ENCODE assay signal across 1 cellular context in genomic region chr6:168120390-168121307, GRCh38.
TF ChIP-seq lines count a peak whose summit lies in the region.

No MANE protein-coding gene starts in this region.

TF ChIP-seq in HepG2, 621 proteins besides CTCF, POLR2A, EP300 and RAD21:
- no peak for TF ChIP-seq FOXO4 (CRISPR knock-in tag; conservative IDR thresholded peaks at IDR 0.05)
- no peak for TF ChIP-seq ZNF432 (CRISPR knock-in tag; IDR thresholded peaks at IDR 0.05; ENCODE audit: borderline replicate concordance)
- no peak for TF ChIP-seq RARG (CRISPR knock-in tag; IDR thresholded peaks at IDR 0.05; ENCODE audit: low read depth)
- no peak for TF ChIP-seq ZNF850 (CRISPR knock-in tag; conservative IDR thresholded peaks at IDR 0.05)
- no peak for TF ChIP-seq ZFP37 (CRISPR knock-in tag; IDR thresholded peaks at IDR 0.05; ENCODE audit: borderline replicate concordance)
- TF ChIP-seq GATAD1 (CRISPR knock-in tag; IDR thresholded peaks at IDR 0.05): no peak
- no peak for TF ChIP-seq REL (CRISPR knock-in tag; conservative IDR thresholded peaks at IDR 0.05)
- TF ChIP-seq ARHGAP35 (CRISPR knock-in tag; IDR thresholded peaks at IDR 0.05; ENCODE audit: borderline replicate concordance): no peak
- TF ChIP-seq NFE2 (CRISPR knock-in tag; IDR thresholded peaks at IDR 0.05): no peak
- TF ChIP-seq FLYWCH1 (CRISPR knock-in tag; IDR thresholded peaks at IDR 0.05): no peak
- TF ChIP-seq TARDBP (CRISPR knock-in tag; IDR thresholded peaks at IDR 0.05): no peak
- no peak for TF ChIP-seq ZIK1 (CRISPR knock-in tag; IDR thresholded peaks at IDR 0.05; ENCODE audit: borderline replicate concordance, low read depth)
- TF ChIP-seq ZEB1 (IDR thresholded peaks at IDR 0.05; ENCODE audit: insufficient replicate concordance, low read depth): no peak
- TF ChIP-seq FOXO1 (CRISPR knock-in tag; IDR thresholded peaks at IDR 0.05): no peak
- no peak for TF ChIP-seq SP5 (CRISPR knock-in tag; IDR thresholded peaks at IDR 0.05; ENCODE audit: borderline replicate concordance, low read depth)
